8 cellular contexts compared by ENCODE assay signal in the genomic region with DNA sequence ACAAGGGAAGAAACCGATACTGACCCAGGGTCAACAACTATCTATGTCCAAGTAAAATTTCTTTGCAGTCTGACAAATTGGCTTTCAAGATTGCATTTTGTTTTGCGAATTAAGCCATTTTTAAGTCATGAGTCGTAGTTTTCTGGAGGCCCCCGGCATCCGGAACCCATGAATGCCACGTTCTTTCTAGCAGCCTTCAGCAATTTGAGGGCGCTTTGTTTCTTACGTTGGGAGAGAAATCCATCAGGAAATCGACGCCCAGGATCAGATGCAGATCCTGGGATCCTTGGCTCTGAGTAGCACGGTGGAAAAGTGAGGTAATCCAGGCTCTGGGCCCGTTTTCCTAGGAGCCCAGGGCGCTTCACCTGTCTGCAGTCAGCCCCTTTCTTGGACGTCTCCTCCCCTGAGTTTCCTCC. TPM values are rescaled to one million over a fixed set of nuclear protein-coding genes. Genes with fewer than 3 reads are reported as not detected.
DNase-seq lines count a peak whose midpoint lies in the region; ATAC-seq and TF ChIP-seq lines count a peak whose summit lies in the region.

No MANE protein-coding gene starts in this region.

- no peaks in the 10 kb centered on the region for H3K36me3 ChIP-seq in iPS DF 6.9 (ENCODE audit: control insufficient read depth, insufficient read depth, low read length)

- H3K27me3 ChIP-seq in iPS DF 6.9 (ENCODE audit: control insufficient read depth, insufficient read depth, low read length) = no peaks in the 10 kb centered on the region

- peak overlapping the region; percentile 80; the same call in 1 of the 2 replicates for H3K4me3 ChIP-seq in iPS DF 6.9 (ENCODE audit: low read length)

- no peaks in the 10 kb centered on the region for H3K27me3 Mint-ChIP-seq in activated CD4-positive, alpha-beta T cell treated with anti-CD3 and anti-CD28 coated beads, Interleukin-2, amount 10 ng/mL, durations not matched to agents 7 days and 5 days

- H3K9me3 Mint-ChIP-seq in activated CD4-positive, alpha-beta T cell treated with anti-CD3 and anti-CD28 coated beads, Interleukin-2, amount 10 ng/mL, durations not matched to agents 7 days and 5 days = no peaks in the 10 kb centered on the region
- H3K9me3 Mint-ChIP-seq in stimulated activated effector memory CD8-positive, alpha-beta T cell treated with anti-CD3 and anti-CD28 coated beads, Interleukin-12 subunit alpha, Interleukin-12 subunit beta, amount 100 ng/mL, for 72 hours = no peaks in the 10 kb centered on the region

- peak overlapping the region; percentile 98 for H3K27ac Mint-ChIP-seq in activated CD4-positive, alpha-beta T cell treated with anti-CD3 and anti-CD28 coated beads, Interleukin-2, amount 10 ng/mL, durations not matched to agents 7 days and 5 days
- no peak overlapping the region for H3K27ac Mint-ChIP-seq in stimulated activated effector memory CD8-positive, alpha-beta T cell treated with anti-CD3 and anti-CD28 coated beads, Interleukin-12 subunit alpha, Interleukin-12 subunit beta, amount 100 ng/mL, for 72 hours

- H3K27ac ChIP-seq in VCaP (peak overlapping the region; percentile 64), iPS DF 6.9 (ENCODE audit: low read length) (peak overlapping the region; percentile 38)

- H3K4me1 Mint-ChIP-seq in activated CD4-positive, alpha-beta T cell treated with anti-CD3 and anti-CD28 coated beads, Interleukin-2, amount 10 ng/mL, durations not matched to agents 7 days and 5 days = peaks cover 21% of the 10 kb centered on the region
- peaks cover 25% of the 10 kb centered on the region for H3K4me1 Mint-ChIP-seq in stimulated activated effector memory CD8-positive, alpha-beta T cell treated with anti-CD3 and anti-CD28 coated beads, Interleukin-12 subunit alpha, Interleukin-12 subunit beta, amount 100 ng/mL, for 72 hours

- no peak for TF ChIP-seq CTCF in VCaP (conservative IDR thresholded peaks at IDR 0.05)

- no CpG with 5 or more reads among the region's 14 CpGs for WGBS in iPS DF 6.9 (ENCODE audit: insufficient coverage, insufficient read length)

- DNase-seq in activated CD4-positive, alpha-beta T cell treated with anti-CD3 and anti-CD28 coated beads, Interleukin-2, amount 10 ng/mL, durations not matched to agents 7 days and 5 days = no peak
- DNase-seq in activated CD4-positive, alpha-beta T cell treated with anti-CD3 and anti-CD28 coated beads for 48 hours = no peak
- DNase-seq in iPS DF 6.9 (ENCODE audit: low read depth, low spot score) (peak; percentile 57), cerebellar nuclear complex (lab: John Stamatoyannopoulos, UW) (no peak), KG1 (lab: John Stamatoyannopoulos, UW) (no peak)
- no peak for DNase-seq in stimulated activated effector memory CD8-positive, alpha-beta T cell treated with anti-CD3 and anti-CD28 coated beads, Interleukin-12 subunit alpha, Interleukin-12 subunit beta, amount 100 ng/mL, for 72 hours (ENCODE audit: low spot score in 2 of 2)

- no peaks in the 10 kb centered on the region for H3K9me3 ChIP-seq in iPS DF 6.9 (ENCODE audit: control insufficient read depth, insufficient read depth, low read length)

- POLR2A ChIA-PET in activated CD4-positive, alpha-beta T cell treated with anti-CD3 and anti-CD28 coated beads, Interleukin-2, amount 10 ng/mL, durations not matched to agents 7 days and 5 days (lab: Charles Lee) = no interaction called here

- ATAC-seq in HG02763 (IDR thresholded peaks at IDR 0.05; ENCODE audit: unreplicated experiment) = peak; percentile 2
- ATAC-seq in stimulated activated effector memory CD8-positive, alpha-beta T cell treated with anti-CD3 and anti-CD28 coated beads, Interleukin-12 subunit alpha, Interleukin-12 subunit beta, amount 100 ng/mL, for 72 hours = peak; percentile 2

- peaks cover 2% of the 10 kb centered on the region; the same call in 1 of the 2 replicates for H3K4me1 ChIP-seq in iPS DF 6.9 (ENCODE audit: control insufficient read depth, insufficient read depth, low read length)

- peaks cover 10% of the 10 kb centered on the region for H3K36me3 Mint-ChIP-seq in activated CD4-positive, alpha-beta T cell treated with anti-CD3 and anti-CD28 coated beads, Interleukin-2, amount 10 ng/mL, durations not matched to agents 7 days and 5 days (ENCODE audit: low read depth)
- peaks cover 12% of the 10 kb centered on the region for H3K36me3 Mint-ChIP-seq in stimulated activated effector memory CD8-positive, alpha-beta T cell treated with anti-CD3 and anti-CD28 coated beads, Interleukin-12 subunit alpha, Interleukin-12 subunit beta, amount 100 ng/mL, for 72 hours

- CTCF ChIA-PET in activated CD4-positive, alpha-beta T cell treated with anti-CD3 and anti-CD28 coated beads, Interleukin-2, amount 10 ng/mL, durations not matched to agents 7 days and 5 days (lab: Charles Lee) = no interaction called here

- no peak overlapping the region for H3K4me3 Mint-ChIP-seq in activated CD4-positive, alpha-beta T cell treated with anti-CD3 and anti-CD28 coated beads, Interleukin-2, amount 10 ng/mL, durations not matched to agents 7 days and 5 days
- H3K4me3 Mint-ChIP-seq in stimulated activated effector memory CD8-positive, alpha-beta T cell treated with anti-CD3 and anti-CD28 coated beads, Interleukin-12 subunit alpha, Interleukin-12 subunit beta, amount 100 ng/mL, for 72 hours = no peak overlapping the region

RNA-seq across cellular contexts. Expression of a gene that starts 0.3 kb away (rescaled TPM):
- total RNA-seq in activated CD4-positive, alpha-beta T cell treated with anti-CD3 and anti-CD28 coated beads, Interleukin-2, amount 10 ng/mL, durations not matched to agents 7 days and 5 days = 100 to 1,000 TPM; 132 to 174 TPM

RNA-seq across cellular contexts. Expression of a gene that starts 40.2 kb away (rescaled TPM):
- 10 to 100 TPM; 44.5 to 58.1 TPM for total RNA-seq in activated CD4-positive, alpha-beta T cell treated with anti-CD3 and anti-CD28 coated beads, Interleukin-2, amount 10 ng/mL, durations not matched to agents 7 days and 5 days
